Comparison of ENCODE assay signal across 23 cellular contexts in the genomic region with DNA sequence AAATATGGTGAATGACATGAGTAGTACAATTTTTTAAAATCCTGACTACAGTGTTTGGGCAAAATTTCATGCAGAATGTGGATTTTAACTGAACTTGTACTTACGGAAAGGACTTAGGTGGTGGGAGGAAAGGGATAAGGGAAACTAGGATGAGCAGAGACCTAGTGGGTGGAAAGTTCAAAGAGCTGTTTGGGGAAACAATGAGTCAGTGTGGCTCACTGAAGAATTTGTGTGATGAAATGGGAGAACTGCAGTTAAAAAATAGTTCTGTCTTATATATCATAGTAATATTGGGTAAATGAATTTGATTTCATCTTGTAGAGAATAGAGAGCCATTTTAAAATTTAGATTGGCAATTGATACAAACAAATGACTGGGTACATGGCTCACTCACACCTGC.
DNase-seq lines count a peak whose midpoint lies in the region; ATAC-seq, FAIRE-seq and TF ChIP-seq lines count a peak whose summit lies in the region.
"Had no signal": no experiment of that assay in that cellular context is flagged by ENCODE, and none has a peak within 500 bp of the region (broad histone marks: within the 10 kb centered on the region; RNA-seq: fewer than 3 reads in every experiment).

No MANE protein-coding gene starts in this region.

- FAIRE-seq in RCC 7860 (lab: Jason Lieb, UNC) = no peak

- H3K27me3 ChIP-seq in PC-9 (ENCODE audit: insufficient read depth, low read depth) (no peaks in the 10 kb centered on the region), osteoblast (ENCODE audit: insufficient read depth, low read length) (no peaks in the 10 kb centered on the region)
- H3K27me3 ChIP-seq: heart left ventricle, Peyer's patch, vagina had no signal

- intact Hi-C loops in Calu3 (cut with micrococcal nuclease; ENCODE audit: unreplicated experiment) (no loop called here), PC-9 (cut with micrococcal nuclease; ENCODE audit: unreplicated experiment) (no loop called here), posterior cingulate gyrus (cut with DNase I) (no loop called here)

- H3K27ac ChIP-seq in PC-9 (0 out of 2 replicates have a peak overlapping the region, but pooled peaks have one; percentile 12), osteoblast (ENCODE audit: low read depth, low read length) (peak overlapping the region; percentile 97)
- H3K27ac ChIP-seq: heart left ventricle, Peyer's patch, vagina had no signal

- H3K79me2 ChIP-seq in PC-9 (ENCODE audit: low read depth) = no peaks in the 10 kb centered on the region
- no peaks in the 10 kb centered on the region for H3K79me2 ChIP-seq in osteoblast (ENCODE audit: insufficient read depth, low read length)

- no peak overlapping the region for H2AFZ ChIP-seq in PC-9
- no peak overlapping the region for H2AFZ ChIP-seq in osteoblast (ENCODE audit: low read length)

- H3K36me3 Mint-ChIP-seq in Calu3 (ENCODE audit: insufficient read depth, unreplicated experiment) = no peaks in the 10 kb centered on the region
- H3K36me3 Mint-ChIP-seq: CD4-positive, alpha-beta memory T cell; natural killer cell; stimulated activated memory B cell treated with anti-CD40 and anti-IgM and Interleukin-4, amounts not matched to agents 10 μg/mL and 1 μg/mL and 100 μg/mL, for 72 hours had no signal

- TF ChIP-seq CTCF in Calu3 (IDR thresholded peaks at IDR 0.05; ENCODE audit: unreplicated experiment) = no peak
- no peak for TF ChIP-seq CTCF in PC-9 (conservative IDR thresholded peaks at IDR 0.05)
- TF ChIP-seq CTCF in epithelial cell of esophagus (IDR thresholded peaks at IDR 0.05; ENCODE audit: insufficient read depth, low read depth, low read length, missing control alignments) = no peak
- no peak for TF ChIP-seq CTCF in osteoblast (IDR thresholded peaks at IDR 0.05; ENCODE audit: extremely low read depth, low read depth, low read length)

- no peaks in the 10 kb centered on the region for H3K27me3 Mint-ChIP-seq in Calu3 (ENCODE audit: unreplicated experiment)
- H3K27me3 Mint-ChIP-seq: activated CD4-positive, alpha-beta T cell treated with anti-CD3 and anti-CD28 coated beads, Interleukin-2, amount 10 ng/mL, durations not matched to agents 24 days and 14 days; activated T-cell treated with anti-CD3 and anti-CD28 coated beads, Interleukin-2, amount 50 U/mL, for 24 hours; stimulated activated memory B cell treated with anti-CD40 and anti-IgM and Interleukin-4, amounts not matched to agents 10 μg/mL and 1 μg/mL and 100 μg/mL, for 72 hours had no signal

- no peaks in the 10 kb centered on the region for H3K9me3 Mint-ChIP-seq in Calu3 (ENCODE audit: low read depth, unreplicated experiment)
- H3K9me3 Mint-ChIP-seq: natural killer cell had no signal

- H4K20me1 ChIP-seq in PC-9 (ENCODE audit: insufficient read depth) (no peaks in the 10 kb centered on the region), osteoblast (ENCODE audit: insufficient read depth, low read length) (no peaks in the 10 kb centered on the region)

- BruUV-seq in Calu3 (replicated peaks; lab: Mats Ljungman, UMichigan) (no TSS peak), PC-9 (replicated peaks; lab: Mats Ljungman, UMichigan) (no TSS peak)

- H3K36me3 ChIP-seq in PC-9 (ENCODE audit: low read depth) (no peaks in the 10 kb centered on the region), osteoblast (ENCODE audit: insufficient read depth, low read length) (no peaks in the 10 kb centered on the region)
- H3K36me3 ChIP-seq: heart left ventricle, Peyer's patch, vagina had no signal

- POLR2A ChIA-PET in PC-9 (lab: Charles Lee; ENCODE audit: unreplicated experiment) = no interaction called here

- no peaks in the 10 kb centered on the region for H3F3A ChIP-seq in PC-9 (ENCODE audit: insufficient read depth, low read depth)

- ATAC-seq in GM18520 (IDR thresholded peaks at IDR 0.05; ENCODE audit: unreplicated experiment) = no peak
- ATAC-seq: heart left ventricle; left lobe of liver; natural killer cell; stimulated activated memory B cell treated with anti-CD40 and anti-IgM and Interleukin-4, amounts not matched to agents 10 μg/mL and 1 μg/mL and 100 μg/mL, for 72 hours had no signal

- CTCF ChIA-PET in Calu3 (lab: Charles Lee) (no interaction called here), PC-9 (lab: Charles Lee) (no interaction called here)

- H3K4me3 ChIP-seq in PC-9 (no peak overlapping the region), epithelial cell of esophagus (ENCODE audit: low read length) (no peak overlapping the region), osteoblast (ENCODE audit: insufficient read depth, low read length) (no peak overlapping the region)
- H3K4me3 ChIP-seq: heart left ventricle, Peyer's patch, vagina had no signal

- no peaks in the 10 kb centered on the region for H3K9me2 ChIP-seq in PC-9 (ENCODE audit: insufficient read depth)

- peaks cover 24% of the 10 kb centered on the region for H3K4me1 Mint-ChIP-seq in Calu3 (ENCODE audit: low read depth, unreplicated experiment)
- H3K4me1 Mint-ChIP-seq: activated CD4-positive, alpha-beta T cell treated with anti-CD3 and anti-CD28 coated beads, Interleukin-2, amount 10 ng/mL, durations not matched to agents 24 days and 14 days; CD4-positive, alpha-beta memory T cell; natural killer cell; stimulated activated memory B cell treated with anti-CD40 and anti-IgM and Interleukin-4, amounts not matched to agents 10 μg/mL and 1 μg/mL and 100 μg/mL, for 72 hours had no signal

- no peak overlapping the region for H3K4me3 Mint-ChIP-seq in Calu3 (ENCODE audit: low read depth, unreplicated experiment)
- H3K4me3 Mint-ChIP-seq: activated CD4-positive, alpha-beta T cell treated with anti-CD3 and anti-CD28 coated beads, Interleukin-2, amount 10 ng/mL, durations not matched to agents 24 days and 14 days; activated T-cell treated with anti-CD3 and anti-CD28 coated beads, Interleukin-2, amount 50 U/mL, for 24 hours; CD4-positive, alpha-beta memory T cell; natural killer cell; stimulated activated memory B cell treated with anti-CD40 and anti-IgM and Interleukin-4, amounts not matched to agents 10 μg/mL and 1 μg/mL and 100 μg/mL, for 72 hours had no signal

- H3K4me2 ChIP-seq in PC-9 (no peak overlapping the region), osteoblast (ENCODE audit: insufficient read depth, low read length) (peak overlapping the region; percentile 30)

- no peak for DNase-seq in Calu3
- no peak for DNase-seq in PC-9
- peak; percentile 57 for DNase-seq in epithelial cell of esophagus (ENCODE audit: low read depth)
- peak; percentile 90 for DNase-seq in osteoblast (ENCODE audit: insufficient read length, low spot score, missing footprints)
- DNase-seq in COLO668 (lab: John Stamatoyannopoulos, UW; ENCODE audit: unreplicated experiment) = no peak
- DNase-seq in posterior cingulate gyrus = no peak
- DNase-seq in RCC 7860 (ENCODE audit: low spot score) = no peak
- DNase-seq: activated CD4-positive, alpha-beta T cell treated with anti-CD3 and anti-CD28 coated beads, Interleukin-2, amount 10 ng/mL, durations not matched to agents 24 days and 14 days; activated T-cell treated with anti-CD3 and anti-CD28 coated beads, Interleukin-2, amount 50 U/mL, for 24 hours; CD4-positive, alpha-beta memory T cell; effector memory CD4-positive, alpha-beta T cell; heart left ventricle; KBM-7; natural killer cell; NCI-H1436 treated with DMSO at 0.1 percent for 48 hours; NCI-H510A treated with DMSO at 0.1 percent for 48 hours; Peyer's patch; stimulated activated CD4-positive, alpha-beta T cell treated with anti-CD3 and anti-CD28 coated beads, Interleukin-4, amount 100 ng/mL, for 24 hours; T-helper 2 cell had no signal

- H3K9me3 ChIP-seq in PC-9 (ENCODE audit: insufficient read depth, low read depth) = no peaks in the 10 kb centered on the region
- H3K9me3 ChIP-seq in osteoblast (ENCODE audit: low read depth, low read length) = no peaks in the 10 kb centered on the region
- H3K9me3 ChIP-seq: Peyer's patch, vagina had no signal

- H3K4me1 ChIP-seq in PC-9 (replicated peaks; ENCODE audit: insufficient read depth) (peaks cover 18% of the 10 kb centered on the region; the same call in 1 of the 2 replicates), osteoblast (ENCODE audit: insufficient read depth, low read length) (peaks cover 31% of the 10 kb centered on the region)
- H3K4me1 ChIP-seq: Peyer's patch, vagina had no signal

- H3K27ac Mint-ChIP-seq in Calu3 (ENCODE audit: unreplicated experiment) = peak overlapping the region; percentile 43
- H3K27ac Mint-ChIP-seq: activated CD4-positive, alpha-beta T cell treated with anti-CD3 and anti-CD28 coated beads, Interleukin-2, amount 10 ng/mL, durations not matched to agents 24 days and 14 days; activated T-cell treated with anti-CD3 and anti-CD28 coated beads, Interleukin-2, amount 50 U/mL, for 24 hours; CD4-positive, alpha-beta memory T cell; natural killer cell; stimulated activated memory B cell treated with anti-CD40 and anti-IgM and Interleukin-4, amounts not matched to agents 10 μg/mL and 1 μg/mL and 100 μg/mL, for 72 hours had no signal

Comparison
In these comparisons a context has a peak if more than half of its experiments do, and no peak if none do; other contexts are left out.
1. DNase-seq: peak in epithelial cell of esophagus (single experiment) and osteoblast (single experiment); none in Calu3 (single experiment), PC-9 (0 of 2), COLO668 (single experiment), posterior cingulate gyrus (0 of 10) and RCC 7860 (single experiment).